In genomic region chr1:225260319-225260718, GRCh38 we compare ENCODE assay signal across 27 cellular contexts.
"Had no signal": no experiment of that assay in that cellular context is flagged by ENCODE, and none has a peak within 500 bp of the region (broad histone marks: within the 10 kb centered on the region; RNA-seq: fewer than 3 reads in every experiment).

No MANE protein-coding gene starts in this region.

- DNase-seq: stimulated activated CD4-positive, alpha-beta T cell treated with anti-CD3 and anti-CD28 coated beads, Interleukin-2, amount 100 ng/mL, for 48 hours; stimulated activated CD4-positive, alpha-beta T cell treated with anti-CD3 and anti-CD28 coated beads, Interleukin-4, amount 100 ng/mL, for 1 hour; stimulated activated CD4-positive, alpha-beta T cell treated with anti-CD3 and anti-CD28 coated beads, Interleukin-4, amount 100 ng/mL, for 24 hours; stimulated activated CD4-positive, alpha-beta T cell treated with anti-CD3 and anti-CD28 coated beads, Interleukin-4, amount 100 ng/mL, for 4 hours; stimulated activated CD8-positive, alpha-beta memory T cell treated with anti-CD3 and anti-CD28 coated beads, Interleukin-4, amount 100 ng/mL, for 48 hours; stimulated activated naive B cell treated with anti-CD40 and anti-IgM and Interleukin-4, amounts not matched to agents 10 μg/mL and 1 μg/mL and 100 μg/mL, for 72 hours; stimulated activated naive CD4-positive, alpha-beta T cell; stimulated activated naive CD4-positive, alpha-beta T cell treated with Interleukin-2 at 50 U/mL for 16 hours; stimulated activated naive CD8-positive, alpha-beta T cell treated with anti-CD3 and anti-CD28 coated beads, Interleukin-15, amount 100 ng/mL, for 72 hours; stimulated activated naive CD8-positive, alpha-beta T cell treated with anti-CD3 and anti-CD28 coated beads, Interleukin-15, Interleukin-2, amounts not matched to agents 100 U/mL and 50 U/mL, for 24 hours; stomach; substantia nigra; testis; thyroid gland; tibial artery; transverse colon; trophoblast cell; upper lobe of left lung; upper lobe of right lung; uterus had no signal

- H3K9me3 ChIP-seq: suprapubic skin, testis, thyroid gland, upper lobe of right lung, vagina had no signal

- H3K4me3 ChIP-seq: stomach, suprapubic skin, testis, thoracic aorta, thyroid gland, tibial artery, tibial nerve, transverse colon, upper lobe of left lung, upper lobe of right lung, uterus, vagina had no signal

- H3K4me1 ChIP-seq: stomach, suprapubic skin, testis, thyroid gland, tibial artery, tibial nerve, transverse colon, upper lobe of left lung, upper lobe of right lung, uterus, vagina had no signal

- H3K27ac ChIP-seq: stomach, suprapubic skin, testis, thoracic aorta, thyroid gland, tibial artery, tibial nerve, transverse colon, upper lobe of left lung, upper lobe of right lung, uterus, vagina had no signal

- FAIRE-seq: urothelium cell line had no signal

- H3K27me3 ChIP-seq: stomach, suprapubic skin, testis, thyroid gland, tibial artery, tibial nerve, transverse colon, upper lobe of left lung, upper lobe of right lung, uterus, vagina had no signal

- ATAC-seq: stimulated activated effector memory CD8-positive, alpha-beta T cell treated with anti-CD3 and anti-CD28 coated beads, Interleukin-12 subunit alpha, Interleukin-12 subunit beta, amount 100 ng/mL, for 72 hours; stimulated activated memory B cell treated with anti-CD40 and anti-IgM and Interleukin-4, amounts not matched to agents 10 μg/mL and 1 μg/mL and 100 μg/mL, for 72 hours; stimulated activated naive B cell treated with anti-CD40 and anti-IgM and Interleukin-4, amounts not matched to agents 10 μg/mL and 1 μg/mL and 100 μg/mL, for 72 hours; stimulated activated naive CD8-positive, alpha-beta T cell treated with anti-CD3 and anti-CD28 coated beads, Interleukin-15, amount 100 ng/mL, for 72 hours; stimulated activated naive CD8-positive, alpha-beta T cell treated with anti-CD3 and anti-CD28 coated beads, Interleukin-15, Interleukin-2, amounts not matched to agents 100 U/mL and 50 U/mL, for 24 hours; upper lobe of right lung had no signal

- H3K36me3 ChIP-seq: stomach, suprapubic skin, thoracic aorta, thyroid gland, tibial artery, tibial nerve, transverse colon, upper lobe of left lung, upper lobe of right lung, uterus, vagina had no signal
